In genomic region chr7:65054466-65054994, GRCh38 we compare ENCODE assay signal across 7 cellular contexts. TPM values are rescaled to one million over a fixed set of nuclear protein-coding genes. Genes with fewer than 3 reads are reported as not detected.
A peak's percentile ranks its signal among the peaks of the same experiment; 100 is the strongest.
DNase-seq lines count a peak whose midpoint lies in the region; ATAC-seq, FAIRE-seq and TF ChIP-seq lines count a peak whose summit lies in the region.
"Not testable (repeated sequence)": the region's sequence is repeated elsewhere in the genome, so short reads cannot be mapped to it uniquely, and the experiment has no call there.

No MANE protein-coding gene starts in this region.

- intact Hi-C loops in K562 (cut with micrococcal nuclease); Right ventricle myocardium inferior (cut with DNase I); heart left ventricle (cut with DNase I); left cardiac atrium (cut with DNase I); psoas muscle (cut with DNase I): not testable (repeated sequence)

- H3K4me3 Mint-ChIP-seq in stimulated activated naive B cell treated with anti-CD40 and anti-IgM and Interleukin-4, amounts not matched to agents 10 μg/mL and 1 μg/mL and 100 μg/mL, for 72 hours = not testable (repeated sequence)

- in situ Hi-C loops in K562 (cut with MboI) = not testable (repeated sequence)

- TF ChIP-seq POLR2A in K562 (conservative IDR thresholded peaks at IDR 0.05); heart left ventricle (IDR thresholded peaks at IDR 0.05): not testable (repeated sequence)

- H3K4me2 ChIP-seq in K562 (ENCODE audit: insufficient read depth, low read length) = not testable (repeated sequence)

- H3K36me3 ChIP-seq in K562 (ENCODE audit: control insufficient read depth, insufficient read depth, low read length) (peaks cover 24% of the 10 kb centered on the region; the same call in 1 of the 3 replicates), heart left ventricle (peaks cover 0 to 27% (median 3%) of the 10 kb centered on the region in 9 donors)
- not testable (repeated sequence) for H3K36me3 ChIP-seq in psoas muscle (ENCODE audit: insufficient read depth in 1 of 2, low read depth in 1 of 2)

- not testable (repeated sequence) for BruUV-seq in K562 (replicated peaks; lab: Mats Ljungman, UMichigan)

- not testable (repeated sequence) for H3K4me3 ChIP-seq in K562, heart left ventricle, psoas muscle

- peaks cover 16% of the 10 kb centered on the region; the same call in 2 of the 3 replicates for H3K79me2 ChIP-seq in K562 (ENCODE audit: control insufficient read depth, insufficient read depth, low read length)

- peaks cover 3 to 18% of the 10 kb centered on the region in 2 donors for H3K4me1 Mint-ChIP-seq in stimulated activated naive B cell treated with anti-CD40 and anti-IgM and Interleukin-4, amounts not matched to agents 10 μg/mL and 1 μg/mL and 100 μg/mL, for 72 hours

- not testable (repeated sequence) for H3K27me3 Mint-ChIP-seq in stimulated activated naive B cell treated with anti-CD40 and anti-IgM and Interleukin-4, amounts not matched to agents 10 μg/mL and 1 μg/mL and 100 μg/mL, for 72 hours

- TF ChIP-seq CTCF in K562 (IDR thresholded peaks at IDR 0.05 in 2 of 3, conservative IDR thresholded peaks at IDR 0.05 in 1 of 3; ENCODE audit: insufficient read depth in 2 of 3, low read depth in 1 of 3, low read length in 3 of 3); heart left ventricle (IDR thresholded peaks at IDR 0.05); psoas muscle (IDR thresholded peaks at IDR 0.05): not testable (repeated sequence)

- not testable (repeated sequence) for H3K27ac Mint-ChIP-seq in stimulated activated naive B cell treated with anti-CD40 and anti-IgM and Interleukin-4, amounts not matched to agents 10 μg/mL and 1 μg/mL and 100 μg/mL, for 72 hours

- not testable (repeated sequence) for H3K9me1 ChIP-seq in K562 (ENCODE audit: control insufficient read depth, insufficient read depth, low read length)

- TF ChIP-seq RAD21 in K562 (CRISPR knock-in tag; conservative IDR thresholded peaks at IDR 0.05 in 1 of 2, IDR thresholded peaks at IDR 0.05 in 1 of 2) = not testable (repeated sequence)

- CTCF ChIA-PET in K562 (lab: Yijun Ruan, JAX; ENCODE audit: low intra/inter-chr PET ratio) = not testable (repeated sequence)

- TF ChIP-seq EP300 in K562 (IDR thresholded peaks at IDR 0.05; ENCODE audit: low read length) = not testable (repeated sequence)

- H3K9me3 Mint-ChIP-seq in stimulated activated naive B cell treated with anti-CD40 and anti-IgM and Interleukin-4, amounts not matched to agents 10 μg/mL and 1 μg/mL and 100 μg/mL, for 72 hours = not testable (repeated sequence)

- FAIRE-seq in K562 (lab: Jason Lieb, UNC) = not testable (repeated sequence)

- peak; percentile 49 for ATAC-seq in K562
- ATAC-seq in Right ventricle myocardium inferior = peak; percentile 39
- peak in 3 of 4 donors; percentile 32 to 87 (median 86) for ATAC-seq in heart left ventricle
- peak; percentile 19 to 44 for ATAC-seq in left cardiac atrium
- ATAC-seq in left lobe of liver = peak; percentile 62
- ATAC-seq in psoas muscle = peak in 3 of 4 donors; percentile 49 to 75 (median 75)
- peak; percentile 51 to 77 for ATAC-seq in stimulated activated naive B cell treated with anti-CD40 and anti-IgM and Interleukin-4, amounts not matched to agents 10 μg/mL and 1 μg/mL and 100 μg/mL, for 72 hours (replicated peaks)

- not testable (repeated sequence) for H3K4me1 ChIP-seq in K562 (replicated peaks in 1 of 2; ENCODE audit: control insufficient read depth in 2 of 2, insufficient read depth in 2 of 2, low read length in 2 of 2); psoas muscle
- peaks cover 0 to 14% (median 0%) of the 10 kb centered on the region in 12 donors for H3K4me1 ChIP-seq in heart left ventricle

- not testable (repeated sequence) for H2AFZ ChIP-seq in K562 (ENCODE audit: low read depth, low read length)

- H3K27ac ChIP-seq in K562 (ENCODE audit: extremely low read depth, low read depth, low read length); heart left ventricle: not testable (repeated sequence)
- H3K27ac ChIP-seq in psoas muscle = peak overlapping the region; percentile 15

- POLR2A ChIA-PET in K562 (lab: Yijun Ruan, JAX) = not testable (repeated sequence)

- not testable (repeated sequence) for H3K9me3 ChIP-seq in K562 (replicated peaks; ENCODE audit: control insufficient read depth, insufficient read depth, low read depth, low read length); heart left ventricle; psoas muscle

- not testable (repeated sequence) for H3K9ac ChIP-seq in K562 (ENCODE audit: insufficient read depth in 1 of 2, low read depth in 2 of 2, low read length in 2 of 2)

- peaks cover 18 to 34% of the 10 kb centered on the region in 2 donors for H3K36me3 Mint-ChIP-seq in stimulated activated naive B cell treated with anti-CD40 and anti-IgM and Interleukin-4, amounts not matched to agents 10 μg/mL and 1 μg/mL and 100 μg/mL, for 72 hours

- not testable (repeated sequence) for H3K27me3 ChIP-seq in K562 (ENCODE audit: control insufficient read depth in 2 of 2, insufficient read depth in 2 of 2, low read length in 2 of 2); heart left ventricle; psoas muscle (ENCODE audit: insufficient read depth in 3 of 3, low read length in 2 of 3)

- not testable (repeated sequence) for H4K20me1 ChIP-seq in K562 (replicated peaks; ENCODE audit: control insufficient read depth, insufficient read depth, low read length)

- 63% methylated on average over 2 of the region's 2 CpGs for WGBS in K562 (ENCODE audit: insufficient coverage, low coverage, missing lambda C conversion rate)
- WGBS in heart left ventricle, 4 donors = 23 to 43% (median 37%) methylated on average over 2 of the region's 2 CpGs
- WGBS in psoas muscle, 3 donors = 27 to 37% (median 33%) methylated on average over 2 of the region's 2 CpGs

- DNase-seq in K562 (ENCODE audit: extremely low read depth in 1 of 4, low spot score in 3 of 4); Right ventricle myocardium inferior (ENCODE audit: missing footprints); heart left ventricle; left cardiac atrium; left lobe of liver (ENCODE audit: low spot score); psoas muscle; stimulated activated naive B cell treated with anti-CD40 and anti-IgM and Interleukin-4, amounts not matched to agents 10 μg/mL and 1 μg/mL and 100 μg/mL, for 72 hours: not testable (repeated sequence)

RNA-seq across cellular contexts. Expression of gene ERV3-1, which starts 48.0 kb away (rescaled TPM):
- total RNA-seq in K562 (2011; cell fraction: chromatin; rRNA removed; ENCODE audit: low replicate concordance) = 63.4 and 111 TPM in 2 replicates
- 46.4 and 53.8 TPM in 2 replicates for total RNA-seq in K562 (2011; cell fraction: nucleolus; rRNA removed)
- total RNA-seq in K562 (2011; cell fraction: nucleoplasm; rRNA removed) = 86.2 and 152 TPM in 2 replicates
- total RNA-seq in K562 (2014; rRNA removed) = 13.9 and 15.6 TPM in 2 replicates
- total RNA-seq in K562 (2014; rRNA removed; fragmentation: Illumina TruSeq; extraction: Trizol) = 22.0 TPM in 2 replicates
- total RNA-seq in K562 (2015; rRNA removed; fragmentation: Illumina TruSeq; extraction: Trizol) = 21.2 and 23.6 TPM in 2 replicates
- 15.7 and 18.4 TPM in 2 replicates for total RNA-seq in K562 (2021)
- 27.2 and 30.0 TPM in 2 replicates for polyA plus RNA-seq in K562 (2011; rRNA removed)
- 6.5 and 14.5 TPM in 2 replicates for polyA plus RNA-seq in K562 (2011; cell fraction: cytosol; rRNA removed)
- 77.7 and 109 TPM in 2 replicates for polyA plus RNA-seq in K562 (2011; cell fraction: nucleus; rRNA removed)
- 15.4 and 70.9 TPM in 2 replicates for polyA plus RNA-seq in K562 (2012)
- 22.0 and 25.6 TPM in 2 replicates for polyA plus RNA-seq in K562 (2014; fragmentation: Illumina TruSeq; extraction: Trizol)
- polyA plus RNA-seq in K562 (2014; fragmentation: Nextera tagmentation; extraction: Ambion mirVana) = 10 to 100 TPM; 10.2 to 13.7 TPM
- 24.2 and 27.5 TPM in 2 replicates for polyA plus RNA-seq in K562 (2014; rRNA removed)
- polyA minus RNA-seq in K562 (2011; rRNA and poly(A)+ RNA removed) = 27.6 and 30.0 TPM in 2 replicates
- polyA minus RNA-seq in K562 (2011; cell fraction: cytosol; rRNA and poly(A)+ RNA removed) = 12.8 and 14.7 TPM in 2 replicates
- polyA minus RNA-seq in K562 (2011; cell fraction: nucleus; rRNA and poly(A)+ RNA removed) = 61.4 and 77.4 TPM in 2 replicates
- total RNA-seq in Right ventricle myocardium inferior = 5.4 TPM
- total RNA-seq in heart left ventricle = 10 to 100 TPM in 3 of 9 donors, 1 to 10 TPM in 6; 2.8 to 13.0 (median 7.4) TPM
- polyA plus RNA-seq in heart left ventricle = 1 to 10 TPM; 3.0 to 3.3 TPM
- 10 to 100 TPM; 13.6 to 17.0 TPM for total RNA-seq in left cardiac atrium
- total RNA-seq in left lobe of liver = 8.0 TPM
- 1 to 10 TPM; 1.5 to 3.5 (median 3.0) TPM for total RNA-seq in psoas muscle
- polyA plus RNA-seq in psoas muscle = 1 to 10 TPM in 2 of 3 donors, under 1 TPM in 1; 0.80 to 7.2 (median 1.9) TPM

Comparison
In these comparisons a context has a peak if more than half of its experiments do, and no peak if none do; other contexts are left out.
1. ATAC-seq: peak in every context shown above with its lines; median percentile 86 in heart left ventricle; 75 in psoas muscle; 64 in stimulated activated naive B cell treated with anti-CD40 and anti-IgM and Interleukin-4, amounts not matched to agents 10 μg/mL and 1 μg/mL and 100 μg/mL, for 72 hours; 62 in left lobe of liver; 49 in K562; 39 in Right ventricle myocardium inferior; 32 in left cardiac atrium.